In genomic region chrX:46582964-46583363, GRCh38 we compare ENCODE assay signal across 8 cellular contexts. TPM values are rescaled to one million over a fixed set of nuclear protein-coding genes. Genes with fewer than 3 reads are reported as not detected.
A peak's percentile ranks its signal among the peaks of the same experiment; 100 is the strongest.
DNase-seq lines count a peak whose midpoint lies in the region; ATAC-seq, FAIRE-seq and TF ChIP-seq lines count a peak whose summit lies in the region.
"Had no signal": no experiment of that assay in that cellular context is flagged by ENCODE, and none has a peak within 500 bp of the region (broad histone marks: within the 10 kb centered on the region; RNA-seq: fewer than 3 reads in every experiment).

No MANE protein-coding gene starts in this region.

- CTCF ChIA-PET in GM12878 (lab: Yijun Ruan, JAX): interaction anchor here (1.1 to 1.4 kb wide), 3 partner anchors 10 to 214 kb away, joined by 4 to 5 read pairs (median 4); no protein-coding TSS in a partner anchor

- no peak overlapping the region for H3K27ac ChIP-seq in GM12878 (ENCODE audit: control insufficient read depth, insufficient read depth)
- H3K27ac ChIP-seq in left ventricle myocardium inferior (replicated peaks): peak overlapping the region; percentile 85
- no peak overlapping the region for H3K27ac ChIP-seq in testis

- ATAC-seq in GM12878 (peak; percentile 28; the same call in 2 of the 3 replicates), HG03025 (IDR thresholded peaks at IDR 0.05; ENCODE audit: low FRiP score, unreplicated experiment) (no peak)

- no peak overlapping the region for H3K4me2 ChIP-seq in GM12878 (ENCODE audit: control insufficient read depth, insufficient read depth)

- WGBS in GM12878 (ENCODE audit: insufficient coverage, insufficient replicate concordance, low lambda C conversion rate, missing lambda C conversion rate): 58% methylated on average over 1 of the region's 1 CpG
- 34 to 44% methylated on average over 1 of the region's 1 CpG for WGBS in testis, 2 donors

- no peaks in the 10 kb centered on the region; the same call in 1 of the 2 replicates for H4K20me1 ChIP-seq in GM12878 (ENCODE audit: control insufficient read depth, insufficient read depth)

- no peak for FAIRE-seq in GM12878 (lab: Jason Lieb, UNC)

- DNase-seq in HT1080 (ENCODE audit: low read depth) (peak; percentile 23), GM12878 (ENCODE audit: low read depth, low spot score) (no peak), left ventricle myocardium inferior (no peak), testis (peak; percentile 15), NCI-H1436 treated with DMSO at 0.1 percent for 48 hours (lab: John Stamatoyannopoulos, UW) (no peak)
- DNase-seq in activated CD4-positive, alpha-beta T cell treated with anti-CD3 and anti-CD28 coated beads, Interleukin-2, amount 50 U/mL, for 48 hours: no peak
- DNase-seq: NCI-H345 had no signal

- in situ Hi-C loops in GM12878 (cut with MboI): no loop called here

- no peak overlapping the region for H2AFZ ChIP-seq in GM12878 (ENCODE audit: control insufficient read depth, low read depth, low read length)

- no peak for TF ChIP-seq RAD21 in GM12878 (IDR thresholded peaks at IDR 0.05; ENCODE audit: insufficient read depth, low read depth, low read length)

- TF ChIP-seq POLR2A in GM12878 (IDR thresholded peaks at IDR 0.05; ENCODE audit: low read depth, low read length) (no peak), testis (IDR thresholded peaks at IDR 0.05) (no peak)

- intact Hi-C loops in GM12878 (cut with micrococcal nuclease; ENCODE audit: unreplicated experiment) (no loop called here), left ventricle myocardium inferior (cut with micrococcal nuclease) (no loop called here), testis (cut with DNase I; ENCODE audit: low total_unique reads) (no loop called here)

- no peak for TF ChIP-seq EP300 in GM12878 (IDR thresholded peaks at IDR 0.05; ENCODE audit: borderline replicate concordance in 1 of 2, control insufficient read depth in 1 of 2, low read depth in 2 of 2, low read length in 2 of 2)

- TF ChIP-seq CTCF in GM12878 (IDR thresholded peaks at IDR 0.05 in 2 of 3, conservative IDR thresholded peaks at IDR 0.05 in 1 of 3; ENCODE audit: control insufficient read depth in 2 of 3, extremely low read depth in 1 of 3, insufficient read depth in 1 of 3, low read depth in 3 of 3, low read length in 3 of 3) (no peak), left ventricle myocardium inferior (IDR thresholded peaks at IDR 0.05; ENCODE audit: borderline replicate concordance) (no peak), testis (IDR thresholded peaks at IDR 0.05) (no peak)

- SMC1A ChIA-PET in GM12878 (lab: Charles Lee; ENCODE audit: uncharacterized antibody, unreplicated experiment): interaction anchor here (0.6 to 1.8 kb wide), 3 partner anchors 10 to 88 kb away, joined by 3 to 6 read pairs (median 5); no protein-coding TSS in a partner anchor

- H3K79me2 ChIP-seq in GM12878 (ENCODE audit: control insufficient read depth, insufficient read depth, low read length): peaks cover 21% of the 10 kb centered on the region

- H3K4me3 ChIP-seq in GM12878 (no peak overlapping the region), left ventricle myocardium inferior (peak overlapping the region; percentile 38), testis (no peak overlapping the region)

- H3K27me3 ChIP-seq in GM12878 (replicated peaks in 1 of 2; ENCODE audit: control insufficient read depth in 2 of 2, insufficient read depth in 2 of 2, low read length in 1 of 2) (no peaks in the 10 kb centered on the region), left ventricle myocardium inferior (ENCODE audit: low read depth) (no peaks in the 10 kb centered on the region), testis (no peaks in the 10 kb centered on the region)

- H3K4me1 ChIP-seq in GM12878 (ENCODE audit: control insufficient read depth, insufficient read depth, low read length) (peaks cover 17% of the 10 kb centered on the region), left ventricle myocardium inferior (peaks cover 90% of the 10 kb centered on the region), testis (no peaks in the 10 kb centered on the region)

- BruUV-seq in GM12878 (replicated peaks; lab: Mats Ljungman, UMichigan): no TSS peak

- no peak overlapping the region for H3K9ac ChIP-seq in GM12878 (ENCODE audit: control insufficient read depth, insufficient read depth, low read length)

- POLR2A ChIA-PET in GM12878 (lab: Charles Lee): no interaction called here

- H3K9me3 ChIP-seq in GM12878 (replicated peaks; ENCODE audit: control insufficient read depth, insufficient read depth, low read length) (no peaks in the 10 kb centered on the region; the same call in 2 of the 3 replicates), left ventricle myocardium inferior (replicated peaks) (no peaks in the 10 kb centered on the region), testis (no peaks in the 10 kb centered on the region)

- RAD21 ChIA-PET in GM12878 (lab: Charles Lee; ENCODE audit: unreplicated experiment): interaction anchor here (2.0 kb wide), 1 partner anchor 46 kb away, joined by 7 read pairs; no protein-coding TSS in a partner anchor

- H3K36me3 ChIP-seq in GM12878 (ENCODE audit: control insufficient read depth in 2 of 2, insufficient read depth in 2 of 2, low read length in 1 of 2): no peaks in the 10 kb centered on the region; a peak in 1 of 4 replicates
- H3K36me3 ChIP-seq in left ventricle myocardium inferior: no peaks in the 10 kb centered on the region
- H3K36me3 ChIP-seq in testis (ENCODE audit: low read depth, missing control alignments): no peaks in the 10 kb centered on the region

TF ChIP-seq in GM12878, 131 proteins besides CTCF, POLR2A, EP300 and RAD21 (continues in another document):
- TF ChIP-seq GABPA (IDR thresholded peaks at IDR 0.05; ENCODE audit: low read depth) (no peak), MTA2 (IDR thresholded peaks at IDR 0.05; ENCODE audit: low read depth) (no peak), E2F4 (IDR thresholded peaks at IDR 0.05; ENCODE audit: low read depth, low read length) (no peak)

RNA-seq across cellular contexts. Expression of gene CHST7, which starts 9.4 kb away (rescaled TPM):
- 0.07 and 0.40 TPM in 2 replicates for total RNA-seq in HT1080 (2014; rRNA removed; shearing (Covaris generic))
- 0.06 and 0.20 TPM in 2 replicates for polyA plus RNA-seq in HT1080 (2015; cell fraction: cytosol; rRNA removed)
- polyA plus RNA-seq in HT1080 (2015; cell fraction: nucleus; rRNA removed): 0.10 TPM in 1 of 2 replicates, not detected in the other
- total RNA-seq in GM12878 (2013; cell fraction: nucleolus; rRNA removed): 19.0 and 21.7 TPM in 2 replicates
- 10.7 and 11.0 TPM in 2 replicates for total RNA-seq in GM12878 (2014; rRNA removed)
- total RNA-seq in GM12878 (2014; rRNA removed; fragmentation: Illumina TruSeq; extraction: Trizol): 1.8 and 2.0 TPM in 2 replicates
- 8.9 and 9.3 TPM in 2 replicates for total RNA-seq in GM12878 (2021)
- polyA plus RNA-seq in GM12878 (2011; ENCODE audit: low read depth): 1.9 TPM
- 3.7 and 4.5 TPM in 2 replicates for polyA plus RNA-seq in GM12878 (2011; rRNA removed)
- polyA plus RNA-seq in GM12878 (2011; cell fraction: cytosol; rRNA removed): 4.4 and 9.0 TPM in 2 replicates
- 4.8 and 7.7 TPM in 2 replicates for polyA plus RNA-seq in GM12878 (2011; cell fraction: nucleus; rRNA removed)
- 6.1 and 7.9 TPM in 2 replicates for polyA plus RNA-seq in GM12878 (2012)
- 0.89 and 1.3 TPM in 2 replicates for polyA plus RNA-seq in GM12878 (2014; fragmentation: Illumina TruSeq; extraction: Trizol)
- 1 to 10 TPM in 1 of 2 experiments, under 1 TPM in 1; 0.58 to 1.7 TPM for polyA plus RNA-seq in GM12878 (2014; fragmentation: Nextera tagmentation; extraction: Ambion mirVana)
- polyA plus RNA-seq in GM12878 (2014; rRNA removed): 6.3 and 9.3 TPM in 2 replicates
- polyA plus RNA-seq in GM12878 (2016; fragmentation: Nextera tagmentation; extraction: Ambion mirVana): 1 to 10 TPM; 7.4 to 8.9 TPM
- 3.3 and 3.4 TPM in 2 replicates for polyA minus RNA-seq in GM12878 (2011; rRNA and poly(A)+ RNA removed)
- 4.3 and 5.1 TPM in 2 replicates for polyA minus RNA-seq in GM12878 (2011; cell fraction: cytosol; rRNA and poly(A)+ RNA removed)
- 8.1 and 15.2 TPM in 2 replicates for polyA minus RNA-seq in GM12878 (2011; cell fraction: nucleus; rRNA and poly(A)+ RNA removed)
- 15.9 TPM for total RNA-seq in left ventricle myocardium inferior
- total RNA-seq in testis: 10 to 100 TPM in 1 of 2 donors, 1 to 10 TPM in 1; 9.4 to 18.7 TPM
- polyA plus RNA-seq in testis (ENCODE audit: insufficient read depth, low read depth, low replicate concordance): 2.5 TPM

RNA-seq across cellular contexts. Expression of gene ZNF674, which starts 37.7 kb away (rescaled TPM):
- total RNA-seq in HT1080 (2014; rRNA removed; shearing (Covaris generic)): 1.8 and 4.3 TPM in 2 replicates
- 1.9 and 2.7 TPM in 2 replicates for polyA plus RNA-seq in HT1080 (2015; cell fraction: cytosol; rRNA removed)
- polyA plus RNA-seq in HT1080 (2015; cell fraction: nucleus; rRNA removed): 5.3 and 7.6 TPM in 2 replicates
- 10.0 and 12.3 TPM in 2 replicates for total RNA-seq in GM12878 (2013; cell fraction: nucleolus; rRNA removed)
- total RNA-seq in GM12878 (2014; rRNA removed) (1.8 and 2.1 TPM in 2 replicates), GM12878 (2014; rRNA removed; fragmentation: Illumina TruSeq; extraction: Trizol) (2.7 and 3.7 TPM in 2 replicates), GM12878 (2021) (2.7 and 3.3 TPM in 2 replicates), left ventricle myocardium inferior (2.9 TPM), testis (1 to 10 TPM; 6.3 to 8.2 TPM)
- polyA plus RNA-seq in GM12878 (2011; ENCODE audit: low read depth): 1.2 TPM
- polyA plus RNA-seq in GM12878 (2011; rRNA removed) (2.8 and 3.0 TPM in 2 replicates), GM12878 (2014; fragmentation: Illumina TruSeq; extraction: Trizol) (1.8 and 2.1 TPM in 2 replicates), GM12878 (2014; fragmentation: Nextera tagmentation; extraction: Ambion mirVana) (1 to 10 TPM; 1.0 to 1.2 TPM), GM12878 (2014; rRNA removed) (1.2 and 1.8 TPM in 2 replicates), GM12878 (2016; fragmentation: Nextera tagmentation; extraction: Ambion mirVana) (1 to 10 TPM; 1.1 to 1.5 TPM), testis (ENCODE audit: insufficient read depth, low read depth, low replicate concordance) (2.4 TPM)
- polyA plus RNA-seq in GM12878 (2011; cell fraction: cytosol; rRNA removed): 1.8 and 2.1 TPM in 2 replicates
- 1.5 and 1.8 TPM in 2 replicates for polyA plus RNA-seq in GM12878 (2011; cell fraction: nucleus; rRNA removed)
- polyA plus RNA-seq in GM12878 (2012): 1.3 and 1.7 TPM in 2 replicates
- 3.1 and 3.7 TPM in 2 replicates for polyA minus RNA-seq in GM12878 (2011; rRNA and poly(A)+ RNA removed)
- 1.8 TPM in 1 of 2 replicates, not detected in the other for polyA minus RNA-seq in GM12878 (2011; cell fraction: cytosol; rRNA and poly(A)+ RNA removed)
- polyA minus RNA-seq in GM12878 (2011; cell fraction: nucleus; rRNA and poly(A)+ RNA removed): 1.7 and 4.5 TPM in 2 replicates

Comparison
In these comparisons a context has a peak if more than half of its experiments do, and no peak if none do; other contexts are left out.
1. DNase-seq: peak in HT1080 (single experiment) and testis (single experiment); none in GM12878 (single experiment), left ventricle myocardium inferior (single experiment), NCI-H1436 treated with DMSO at 0.1 percent for 48 hours (single experiment) and activated CD4-positive, alpha-beta T cell treated with anti-CD3 and anti-CD28 coated beads, Interleukin-2, amount 50 U/mL, for 48 hours (0 of 2).